Comparison of ENCODE assay signal across 11 cellular contexts in genomic region chr18:3264362-3264761, GRCh38. TPM values are rescaled to one million over a fixed set of nuclear protein-coding genes. Genes with fewer than 3 reads are reported as not detected.
DNase-seq lines count a peak whose midpoint lies in the region; ATAC-seq, FAIRE-seq and TF ChIP-seq lines count a peak whose summit lies in the region.
"Had no signal": no experiment of that assay in that cellular context is flagged by ENCODE, and none has a peak within 500 bp of the region (broad histone marks: within the 10 kb centered on the region; RNA-seq: fewer than 3 reads in every experiment).

No MANE protein-coding gene starts in this region.

- peaks cover 49% of the 10 kb centered on the region for H3K4me1 Mint-ChIP-seq in endodermal cell

- no peak overlapping the region for H3K4me3 Mint-ChIP-seq in endodermal cell

- no peaks in the 10 kb centered on the region for H3K27me3 Mint-ChIP-seq in endodermal cell (ENCODE audit: insufficient read depth)

- H3K4me1 ChIP-seq in HEK293 (ENCODE audit: control insufficient read depth, insufficient read depth, low read length), result peaks cover 20% of the 10 kb centered on the region
- H3K4me1 ChIP-seq in endodermal cell (ENCODE audit: control insufficient read depth, insufficient read depth, low read length), result no peaks in the 10 kb centered on the region

- H3K36me3 ChIP-seq in HEK293 (ENCODE audit: control insufficient read depth in 2 of 2, insufficient read depth in 1 of 2, low read length in 2 of 2) (no peaks in the 10 kb centered on the region), SK-N-MC (ENCODE audit: insufficient read depth, low read length) (peaks cover 5% of the 10 kb centered on the region; the same call in 1 of the 2 replicates), endodermal cell (ENCODE audit: control insufficient read depth, insufficient read depth, low read length) (peaks cover 12% of the 10 kb centered on the region)
- H3K36me3 ChIP-seq: right atrium auricular region had no signal

- CTCF ChIA-PET in HEK293 (lab: Yijun Ruan, JAX), result interaction anchor here (1.0 kb wide), 1 partner anchor 18 kb away, joined by 5 read pairs; no protein-coding TSS in a partner anchor

- ATAC-seq in left cardiac atrium, result no peak

- H3K27ac ChIP-seq in HEK293 (ENCODE audit: extremely low read depth, low read depth, low read length) (no peak overlapping the region), SK-N-MC (no peak overlapping the region), endodermal cell (ENCODE audit: low read depth, low read length) (no peak overlapping the region)
- H3K27ac ChIP-seq: testis had no signal

- TF ChIP-seq CTCF in HEK293 (tag by site-specific recombination; IDR thresholded peaks at IDR 0.05) (no peak), endodermal cell (conservative IDR thresholded peaks at IDR 0.05) (no peak), retinal pigment epithelial cell (conservative IDR thresholded peaks at IDR 0.05; ENCODE audit: low read depth, low read length) (no peak)

- no peak for DNase-seq in SK-N-MC (ENCODE audit: low read depth, low spot score)
- DNase-seq in endodermal cell, result no peak
- no peak for DNase-seq in retinal pigment epithelial cell (ENCODE audit: low read depth)
- DNase-seq in left cardiac atrium, result no peak
- no peak for DNase-seq in retina
- no peak for DNase-seq in GM12892 (ENCODE audit: insufficient read length)
- no peak for DNase-seq in CD1c-positive myeloid dendritic cell (ENCODE audit: extremely low spot score)
- DNase-seq: amniotic stem cell, testis had no signal

- WGBS in endodermal cell (ENCODE audit: insufficient coverage in 1 of 2, insufficient read length in 1 of 2), 2 experiments, result 100% methylated on average over 2 of the region's 2 CpGs

- no peak overlapping the region for H3K27ac Mint-ChIP-seq in endodermal cell

- TF ChIP-seq POLR2A in GM12892 (IDR thresholded peaks at IDR 0.05; ENCODE audit: low read depth, low read length), result no peak

- H3K9me3 ChIP-seq in HEK293 (ENCODE audit: control insufficient read depth, insufficient read depth, low read depth, low read length), result no peaks in the 10 kb centered on the region
- H3K9me3 ChIP-seq in SK-N-MC (ENCODE audit: low read depth, low read length), result no peaks in the 10 kb centered on the region
- no peaks in the 10 kb centered on the region for H3K9me3 ChIP-seq in endodermal cell (ENCODE audit: control insufficient read depth, low read length)
- H3K9me3 ChIP-seq: right atrium auricular region, testis had no signal

- FAIRE-seq in GM12892 (lab: Jason Lieb, UNC), result no peak

- POLR2A ChIA-PET in HEK293 (lab: Yijun Ruan, JAX), result interaction anchor here (1.4 to 1.6 kb wide), 2 partner anchors 13 to 33 kb away, joined by 3 to 7 read pairs; no protein-coding TSS in a partner anchor

- intact Hi-C loops in left cardiac atrium (cut with DNase I), result no loop called here

- no peaks in the 10 kb centered on the region for H3K9me3 Mint-ChIP-seq in endodermal cell

- H3K9ac ChIP-seq in SK-N-MC (ENCODE audit: insufficient read length) (no peak overlapping the region), endodermal cell (ENCODE audit: extremely low read depth, low read length, poor library complexity, severe bottlenecking) (no peak overlapping the region)

- H3K4me3 ChIP-seq in HEK293 (ENCODE audit: low read depth, low read length) (no peak overlapping the region), SK-N-MC (0 out of 2 replicates have a peak overlapping the region, but pooled peaks have one; percentile 25), endodermal cell (ENCODE audit: low read length) (peak overlapping the region; percentile 56), retinal pigment epithelial cell (ENCODE audit: low read length) (peak overlapping the region; percentile 94)
- H3K4me3 ChIP-seq: testis had no signal

- H3K36me3 Mint-ChIP-seq in endodermal cell (ENCODE audit: low read depth), result no peaks in the 10 kb centered on the region

- no peaks in the 10 kb centered on the region for H3K27me3 ChIP-seq in endodermal cell (ENCODE audit: control insufficient read depth, insufficient read depth, low read length, poor library complexity, severe bottlenecking)
- H3K27me3 ChIP-seq: right atrium auricular region, testis had no signal

TF ChIP-seq in HEK293, 187 proteins besides CTCF, POLR2A, EP300 and RAD21:
- 0 out of 2 replicates have a peak, but pooled peaks have one; percentile 18 for TF ChIP-seq ZFP37 (tag by site-specific recombination; IDR thresholded peaks at IDR 0.05)
- TF ChIP-seq HIC1 (tag by site-specific recombination; IDR thresholded peaks at IDR 0.05), result peak; percentile 21; the same call in 1 of the 2 replicates
- TF ChIP-seq, protein P1, sequence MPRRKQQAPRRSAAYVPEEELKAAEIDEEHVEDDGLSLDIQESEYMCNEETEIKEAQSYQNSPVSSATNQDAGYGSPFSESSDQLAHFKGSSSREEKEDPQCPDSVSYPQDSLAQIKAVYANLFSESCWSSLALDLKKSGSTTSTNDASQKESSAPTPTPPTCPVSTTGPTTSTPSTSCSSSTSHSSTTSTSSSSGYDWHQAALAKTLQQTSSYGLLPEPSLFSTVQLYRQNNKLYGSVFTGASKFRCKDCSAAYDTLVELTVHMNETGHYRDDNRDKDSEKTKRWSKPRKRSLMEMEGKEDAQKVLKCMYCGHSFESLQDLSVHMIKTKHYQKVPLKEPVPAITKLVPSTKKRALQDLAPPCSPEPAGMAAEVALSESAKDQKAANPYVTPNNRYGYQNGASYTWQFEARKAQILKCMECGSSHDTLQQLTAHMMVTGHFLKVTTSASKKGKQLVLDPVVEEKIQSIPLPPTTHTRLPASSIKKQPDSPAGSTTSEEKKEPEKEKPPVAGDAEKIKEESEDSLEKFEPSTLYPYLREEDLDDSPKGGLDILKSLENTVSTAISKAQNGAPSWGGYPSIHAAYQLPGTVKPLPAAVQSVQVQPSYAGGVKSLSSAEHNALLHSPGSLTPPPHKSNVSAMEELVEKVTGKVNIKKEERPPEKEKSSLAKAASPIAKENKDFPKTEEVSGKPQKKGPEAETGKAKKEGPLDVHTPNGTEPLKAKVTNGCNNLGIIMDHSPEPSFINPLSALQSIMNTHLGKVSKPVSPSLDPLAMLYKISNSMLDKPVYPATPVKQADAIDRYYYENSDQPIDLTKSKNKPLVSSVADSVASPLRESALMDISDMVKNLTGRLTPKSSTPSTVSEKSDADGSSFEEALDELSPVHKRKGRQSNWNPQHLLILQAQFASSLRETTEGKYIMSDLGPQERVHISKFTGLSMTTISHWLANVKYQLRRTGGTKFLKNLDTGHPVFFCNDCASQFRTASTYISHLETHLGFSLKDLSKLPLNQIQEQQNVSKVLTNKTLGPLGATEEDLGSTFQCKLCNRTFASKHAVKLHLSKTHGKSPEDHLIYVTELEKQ (tag by site-specific recombination; IDR thresholded peaks at IDR 0.05; ENCODE audit: borderline replicate concordance), result no peak
TF ChIP-seq in HEK293: peak in this region for 2.

RNA-seq across cellular contexts. Expression of gene MYL12B, which starts 2.4 kb away (rescaled TPM):
- total RNA-seq in endodermal cell (100 to 1,000 TPM; 190 to 198 TPM), left cardiac atrium (100 to 1,000 TPM; 161 to 230 TPM)
- polyA plus RNA-seq in endodermal cell (2013, experiment 1 of 2), result 207 TPM
- polyA plus RNA-seq in endodermal cell (2013, experiment 2 of 2), result 210 TPM
- 388 TPM for polyA plus RNA-seq in GM12892 (2012; ENCODE audit: missing spikeins)

RNA-seq across cellular contexts. Expression of gene MYL12A, which starts 16.8 kb away (rescaled TPM):
- 100 to 1,000 TPM; 267 to 271 TPM for total RNA-seq in endodermal cell
- polyA plus RNA-seq in endodermal cell (2013, experiment 1 of 2), result 246 TPM
- 268 TPM for polyA plus RNA-seq in endodermal cell (2013, experiment 2 of 2)
- total RNA-seq in left cardiac atrium, result 100 to 1,000 TPM; 919 to 945 TPM
- 532 TPM for polyA plus RNA-seq in GM12892 (2012; ENCODE audit: missing spikeins)

RNA-seq across cellular contexts. Expression of gene MYOM1, which starts 44.6 kb away (rescaled TPM):
- total RNA-seq in endodermal cell (under 1 TPM; 0.49 to 0.88 TPM), left cardiac atrium (100 to 1,000 TPM; 263 to 351 TPM)
- polyA plus RNA-seq in endodermal cell (2013, experiment 1 of 2), result 0.43 TPM
- polyA plus RNA-seq in endodermal cell (2013, experiment 2 of 2), result 0.37 TPM
- polyA plus RNA-seq in GM12892 (2012; ENCODE audit: missing spikeins), result 1.4 TPM

Comparison
In these comparisons a context has a peak if more than half of its experiments do, and no peak if none do; other contexts are left out.
1. RNA of gene MYOM1, which starts 44.6 kb away (total RNA-seq): 263 to 351 TPM in left cardiac atrium; 0.49 to 0.88 TPM in endodermal cell; every median in the first group is over 100 times any median in the second.